In the genomic region with DNA sequence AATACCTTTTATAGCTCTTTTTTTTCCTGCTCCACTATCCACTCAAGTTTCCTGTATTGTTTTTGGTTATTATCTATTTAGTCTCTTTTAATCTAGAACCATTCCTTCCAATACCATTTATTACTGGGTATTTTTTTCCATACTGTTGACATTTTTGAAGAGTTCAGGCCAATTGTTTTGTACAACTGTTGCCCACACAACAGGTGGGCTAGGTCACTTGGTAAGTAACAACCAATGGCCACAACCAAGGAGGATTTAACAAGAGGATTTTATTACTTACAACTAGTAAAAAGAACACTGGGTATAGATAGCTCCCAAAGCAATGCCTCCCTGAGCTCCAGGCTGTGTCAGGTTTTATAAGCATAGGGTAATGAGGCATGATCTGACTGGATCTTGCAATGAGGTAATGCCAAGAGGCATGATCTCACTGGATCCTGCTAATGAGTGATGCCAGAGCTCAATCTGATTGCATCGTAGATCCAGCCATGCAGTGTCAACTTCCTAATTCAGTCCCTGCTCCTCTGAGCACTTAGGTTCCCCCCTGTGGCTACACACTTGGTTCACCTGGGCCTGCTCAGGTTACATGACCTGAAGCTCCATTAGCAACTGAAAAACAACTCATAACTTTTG, we compare ENCODE assay signal across 24 cellular contexts.
A peak's percentile ranks its signal among the peaks of the same experiment; 100 is the strongest.
DNase-seq lines count a peak whose midpoint lies in the region.
"Had no signal": no experiment of that assay in that cellular context is flagged by ENCODE, and none has a peak within 500 bp of the region (broad histone marks: within the 10 kb centered on the region; RNA-seq: fewer than 3 reads in every experiment).

No MANE protein-coding gene starts in this region.

- peaks cover 29% of the 10 kb centered on the region for H3K4me1 ChIP-seq in HUES48 (ENCODE audit: control insufficient read depth, insufficient read depth, low read length)
- H3K4me1 ChIP-seq: A549, upper lobe of right lung had no signal

- peaks cover 20% of the 10 kb centered on the region for H3K9me3 ChIP-seq in HUES48 (ENCODE audit: control insufficient read depth, insufficient read depth, low read length)

- DNase-seq in NCI-H1417 (lab: John Stamatoyannopoulos, UW) (peak; percentile 52 to 83 (median 71)), NCI-H1417 treated with DMSO at 0.1 percent for 48 hours (lab: John Stamatoyannopoulos, UW) (no peak), NCI-H69 (lab: John Stamatoyannopoulos, UW) (peak; percentile 86), iPS DF 19.7 (ENCODE audit: low read depth, low spot score) (peak; percentile 74), COR-L47 (lab: John Stamatoyannopoulos, UW) (no peak), SKM-1 treated with dmso at 0.1 percent for 144 hours (lab: John Stamatoyannopoulos, UW; ENCODE audit: unreplicated experiment) (no peak)
- no peak for DNase-seq in activated naive CD4-positive, alpha-beta T cell (lab: John Stamatoyannopoulos, UW)
- DNase-seq: activated CD4-positive, alpha-beta T cell treated with anti-CD3 and anti-CD28 coated beads for 48 hours; activated T-cell treated with anti-CD3 and anti-CD28 coated beads, Interleukin-2, amount 50 U/mL, for 1 hour; CD4-positive, alpha-beta T cell; effector CD4-positive, alpha-beta T cell; GF-D8; HFFc6; hippocampal formation; KG1; left ventricle myocardium inferior; NCI-H1930; T1000; upper lobe of right lung had no signal

- peak overlapping the region; percentile 41 for H3K27ac ChIP-seq in HUES48 (ENCODE audit: low read depth, low read length)
- H3K27ac ChIP-seq: A549, cardiac muscle cell, left ventricle myocardium inferior, SJSA1, upper lobe of right lung had no signal

- H3K9ac ChIP-seq in HUES48 (ENCODE audit: low read depth, low read length) = no peak overlapping the region; the same call in 1 of the 2 replicates

- peaks cover 18% of the 10 kb centered on the region for H3K36me3 ChIP-seq in HUES48 (ENCODE audit: control insufficient read depth, insufficient read depth, low read length)
- H3K36me3 ChIP-seq: cardiac muscle cell, left ventricle myocardium inferior, SJSA1, upper lobe of right lung had no signal

- H3K27me3 ChIP-seq in HUES48 (ENCODE audit: control insufficient read depth, insufficient read depth, low read length) = no peaks in the 10 kb centered on the region
- H3K27me3 ChIP-seq: cardiac muscle cell, SJSA1, upper lobe of right lung had no signal

- H3K4me3 ChIP-seq in HUES48 (ENCODE audit: low read depth, low read length) = no peak overlapping the region; the same call in 1 of the 2 replicates
- H3K4me3 ChIP-seq: A549, cardiac muscle cell, left ventricle myocardium inferior, SJSA1, smooth muscle cell, upper lobe of right lung had no signal

Comparison
In these comparisons a context has a peak if more than half of its experiments do, and no peak if none do; other contexts are left out.
1. DNase-seq: peak in NCI-H1417 (3 of 3), NCI-H69 (single experiment) and iPS DF 19.7 (single experiment); none in NCI-H1417 treated with DMSO at 0.1 percent for 48 hours (single experiment), activated naive CD4-positive, alpha-beta T cell (0 of 4), COR-L47 (single experiment) and SKM-1 treated with dmso at 0.1 percent for 144 hours (single experiment).